Comparison of ENCODE assay signal across 9 cellular contexts in the genomic region with DNA sequence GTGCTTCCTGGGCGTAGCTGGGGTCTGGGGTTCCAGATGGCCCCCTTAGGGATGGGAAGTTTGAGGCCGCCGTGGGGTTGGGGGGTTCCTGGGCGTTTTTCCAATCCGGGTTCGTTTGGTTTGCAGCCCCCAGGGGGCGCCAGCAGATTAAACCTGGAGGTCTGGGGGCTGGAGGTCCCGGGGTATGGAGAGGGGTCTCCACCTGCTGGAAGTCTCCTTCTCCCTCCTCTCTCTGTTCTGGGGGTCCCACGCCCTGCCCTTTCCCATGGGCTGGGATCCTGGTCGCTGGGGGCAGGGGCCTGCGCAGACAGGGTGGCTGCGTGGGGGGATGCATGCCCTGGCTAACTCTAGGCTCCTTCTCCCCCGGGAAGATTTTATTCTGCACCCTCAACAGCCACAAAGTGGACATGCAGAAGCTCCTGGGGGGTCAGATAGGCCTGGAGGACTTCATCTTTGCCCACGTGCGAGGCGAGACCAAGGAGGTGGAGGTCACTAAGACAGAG. TPM values are rescaled to one million over a fixed set of nuclear protein-coding genes. Genes with fewer than 3 reads are reported as not detected.
DNase-seq lines count a peak whose midpoint lies in the region; ATAC-seq, FAIRE-seq and TF ChIP-seq lines count a peak whose summit lies in the region.
"Had no signal": no experiment of that assay in that cellular context is flagged by ENCODE, and none has a peak within 500 bp of the region (broad histone marks: within the 10 kb centered on the region; RNA-seq: fewer than 3 reads in every experiment).

No MANE protein-coding gene starts in this region.

- no peak overlapping the region for H3K27ac Mint-ChIP-seq in activated naive CD8-positive, alpha-beta T cell treated with anti-CD3 and anti-CD28 coated beads, Interleukin-2, amount 50 U/mL, for 24 hours
- H3K27ac Mint-ChIP-seq: IgD-negative memory B cell had no signal

- no peaks in the 10 kb centered on the region for H3K9me2 ChIP-seq in GM23248 (ENCODE audit: insufficient read depth)

- H3K4me1 Mint-ChIP-seq in activated naive CD8-positive, alpha-beta T cell treated with anti-CD3 and anti-CD28 coated beads, Interleukin-2, amount 50 U/mL, for 24 hours, result no peaks in the 10 kb centered on the region
- H3K4me1 Mint-ChIP-seq: IgD-negative memory B cell had no signal

- peak overlapping the region; percentile 80 for H2BK15ac ChIP-seq in mesenchymal stem cell (ENCODE audit: low read depth, poor library complexity, severe bottlenecking)

- FAIRE-seq in small intestine (lab: Jason Lieb, UNC), result no peak

- H3F3A ChIP-seq in GM23248 (ENCODE audit: insufficient read depth), result no peaks in the 10 kb centered on the region

- H4K20me1 ChIP-seq in GM23248 (ENCODE audit: insufficient read depth), result no peaks in the 10 kb centered on the region

- no peaks in the 10 kb centered on the region for H3K79me1 ChIP-seq in mesenchymal stem cell (replicated peaks; ENCODE audit: low read length, poor library complexity, severe bottlenecking)

- peak overlapping the region; percentile 93 for H4K8ac ChIP-seq in mesenchymal stem cell (ENCODE audit: low read length)

- H2BK120ac ChIP-seq in mesenchymal stem cell (ENCODE audit: low read depth, low read length), result no peak overlapping the region

- H3K36me3 Mint-ChIP-seq in activated naive CD8-positive, alpha-beta T cell treated with anti-CD3 and anti-CD28 coated beads, Interleukin-2, amount 50 U/mL, for 24 hours (ENCODE audit: low read depth), result no peaks in the 10 kb centered on the region
- H3K36me3 Mint-ChIP-seq: IgD-negative memory B cell had no signal

- no peak overlapping the region for H2AK5ac ChIP-seq in mesenchymal stem cell (ENCODE audit: low read length, severe bottlenecking)

- H2BK5ac ChIP-seq in mesenchymal stem cell (ENCODE audit: low read depth, low read length, poor library complexity, severe bottlenecking), result no peak overlapping the region

- no peaks in the 10 kb centered on the region for H3K79me2 ChIP-seq in GM23248 (ENCODE audit: insufficient read depth)

- in situ Hi-C loops in GM23248 (cut with MboI), result no loop called here

- no peak for ATAC-seq in activated naive CD8-positive, alpha-beta T cell treated with anti-CD3 and anti-CD28 coated beads, Interleukin-2, amount 50 U/mL, for 24 hours

- DNase-seq in COLO668 (lab: John Stamatoyannopoulos, UW; ENCODE audit: unreplicated experiment) (peak; percentile 36), mesenchymal stem cell (no peak), CD1c-positive myeloid dendritic cell (ENCODE audit: extremely low spot score) (no peak), small intestine (no peak), islet precursor cell (no peak), GM23248 (no peak)
- peak; percentile 68 for DNase-seq in activated naive CD8-positive, alpha-beta T cell treated with anti-CD3 and anti-CD28 coated beads, Interleukin-2, amount 50 U/mL, for 24 hours

- H3K27me3 ChIP-seq in mesenchymal stem cell (ENCODE audit: control insufficient read depth in 1 of 2, insufficient read depth in 1 of 2, low read length in 2 of 2) (peaks cover 5 to 16% of the 10 kb centered on the region in 2 experiments), small intestine (ENCODE audit: control insufficient read depth in 2 of 2, insufficient read depth in 2 of 2, low read length in 2 of 2) (no peaks in the 10 kb centered on the region), GM23248 (replicated peaks; ENCODE audit: insufficient read depth) (peaks cover 8% of the 10 kb centered on the region)

- H3K27me3 Mint-ChIP-seq in activated naive CD8-positive, alpha-beta T cell treated with anti-CD3 and anti-CD28 coated beads, Interleukin-2, amount 50 U/mL, for 24 hours, result no peaks in the 10 kb centered on the region

- H3K9ac ChIP-seq in mesenchymal stem cell (ENCODE audit: low read length) (no peak overlapping the region), GM23248 (no peak overlapping the region)

- H3K4me1 ChIP-seq in mesenchymal stem cell (ENCODE audit: control insufficient read depth, insufficient read depth, low read depth, low read length) (peaks cover 10% of the 10 kb centered on the region), small intestine (ENCODE audit: control insufficient read depth in 2 of 2, insufficient read depth in 1 of 2, low read depth in 1 of 2, low read length in 1 of 2) (peaks cover 0 to 3% of the 10 kb centered on the region in 2 donors), GM23248 (ENCODE audit: insufficient read depth) (no peaks in the 10 kb centered on the region)

- peak overlapping the region in 1 of 2 experiments; percentile 62 for H3K18ac ChIP-seq in mesenchymal stem cell (ENCODE audit: low read depth in 1 of 2, low read length in 2 of 2)

- no peak overlapping the region for H3K23ac ChIP-seq in mesenchymal stem cell (ENCODE audit: low read length in 2 of 2)

- H2BK12ac ChIP-seq in mesenchymal stem cell (ENCODE audit: low read length in 2 of 2), result no peak overlapping the region

- no peak overlapping the region for H3K27ac ChIP-seq in mesenchymal stem cell (ENCODE audit: low read length, poor library complexity, severe bottlenecking)
- H3K27ac ChIP-seq in small intestine (ENCODE audit: low read depth in 1 of 2, low read length in 1 of 2), result no peak overlapping the region
- H3K27ac ChIP-seq in GM23248, result no peak overlapping the region

- WGBS in mesenchymal stem cell, result 41% methylated on average over 13 of the region's 16 CpGs
- 28 to 40% (median 31%) methylated on average over 16 of the region's 16 CpGs for WGBS in small intestine, 3 donors
- 38 to 39% methylated on average over 14 of the region's 16 CpGs for WGBS in GM23248 (ENCODE audit: low coverage in 1 of 2, low lambda C conversion rate in 2 of 2, missing lambda C conversion rate in 2 of 2), 2 experiments

- no peak overlapping the region for H2AFZ ChIP-seq in mesenchymal stem cell (ENCODE audit: low read depth, low read length)
- no peak overlapping the region for H2AFZ ChIP-seq in GM23248

- H3K36me3 ChIP-seq in mesenchymal stem cell (ENCODE audit: control insufficient read depth in 1 of 2, insufficient read depth in 2 of 2, low read depth in 1 of 2, low read length in 2 of 2), result no peaks in the 10 kb centered on the region
- H3K36me3 ChIP-seq in small intestine (ENCODE audit: control insufficient read depth in 2 of 2, insufficient read depth in 2 of 2, low read length in 2 of 2), result no peaks in the 10 kb centered on the region
- H3K36me3 ChIP-seq in GM23248 (ENCODE audit: low read depth), result no peaks in the 10 kb centered on the region

- no peaks in the 10 kb centered on the region for H3K9me3 Mint-ChIP-seq in activated naive CD8-positive, alpha-beta T cell treated with anti-CD3 and anti-CD28 coated beads, Interleukin-2, amount 50 U/mL, for 24 hours
- H3K9me3 Mint-ChIP-seq: IgD-negative memory B cell had no signal

- no peaks in the 10 kb centered on the region for H3K9me3 ChIP-seq in mesenchymal stem cell (ENCODE audit: control insufficient read depth, low read length)
- no peaks in the 10 kb centered on the region for H3K9me3 ChIP-seq in small intestine (ENCODE audit: control insufficient read depth, low read depth)
- no peaks in the 10 kb centered on the region for H3K9me3 ChIP-seq in GM23248 (ENCODE audit: low read depth)

- H3K4me3 ChIP-seq in mesenchymal stem cell (ENCODE audit: insufficient read depth in 1 of 2, low read depth in 1 of 2, low read length in 2 of 2), result no peak overlapping the region
- peak overlapping the region in 1 of 2 donors; percentile 20 for H3K4me3 ChIP-seq in small intestine (ENCODE audit: low read depth in 1 of 2, low read length in 2 of 2)
- no peak overlapping the region for H3K4me3 ChIP-seq in GM23248

- no peak overlapping the region for H3K4me3 Mint-ChIP-seq in activated naive CD8-positive, alpha-beta T cell treated with anti-CD3 and anti-CD28 coated beads, Interleukin-2, amount 50 U/mL, for 24 hours

- no peak overlapping the region for H4K91ac ChIP-seq in mesenchymal stem cell (ENCODE audit: low read length)

- H3K4ac ChIP-seq in mesenchymal stem cell (ENCODE audit: low read depth in 1 of 2, low read length in 2 of 2), result no peak overlapping the region

- H3K4me2 ChIP-seq in mesenchymal stem cell (ENCODE audit: low read length, poor library complexity, severe bottlenecking), result peak overlapping the region; percentile 80
- no peak overlapping the region for H3K4me2 ChIP-seq in GM23248 (ENCODE audit: unreplicated experiment)

- peak; percentile 51; the same call in 1 of the 2 replicates for TF ChIP-seq CTCF in LNCAP (IDR thresholded peaks at IDR 0.05)

- no peak overlapping the region for H3K14ac ChIP-seq in mesenchymal stem cell (ENCODE audit: low read length in 2 of 2)

RNA-seq across cellular contexts. Expression of a gene that starts 0.9 kb away (rescaled TPM):
- polyA plus RNA-seq in mesenchymal stem cell (2013, experiment 1 of 2), result 5.4 TPM
- 5.2 TPM for polyA plus RNA-seq in mesenchymal stem cell (2013, experiment 2 of 2)
- polyA plus RNA-seq in small intestine, result 1 to 10 TPM in 1 of 3 donors, under 1 TPM in 1, not detected in 1; 0.54 to 1.1 TPM
- 0.13 TPM in 1 of 2 replicates, not detected in the other for total RNA-seq in GM23248 (2014; rRNA removed; shearing (Covaris generic))
- 0.06 TPM in 1 of 2 replicates, not detected in the other for polyA plus RNA-seq in GM23248 (2016; fragmentation: Nextera tagmentation; extraction: Ambion mirVana)
- polyA plus RNA-seq: IgD-negative memory B cell had no signal

RNA-seq across cellular contexts. Expression of a gene that starts 13.4 kb away (rescaled TPM):
- polyA plus RNA-seq in mesenchymal stem cell (2013, experiment 1 of 2), result 91.0 TPM
- polyA plus RNA-seq in mesenchymal stem cell (2013, experiment 2 of 2), result 88.5 TPM
- 10 to 100 TPM; 70.4 to 82.1 (median 74.5) TPM for polyA plus RNA-seq in small intestine
- total RNA-seq in GM23248 (2014; rRNA removed; shearing (Covaris generic)), result 105 and 112 TPM in 2 replicates
- 83.9 and 87.7 TPM in 2 replicates for polyA plus RNA-seq in GM23248 (2016; fragmentation: Nextera tagmentation; extraction: Ambion mirVana)

RNA-seq across cellular contexts. Expression of a gene that starts 20.5 kb away (rescaled TPM):
- 6.8 TPM for polyA plus RNA-seq in mesenchymal stem cell (2013, experiment 1 of 2)
- polyA plus RNA-seq in mesenchymal stem cell (2013, experiment 2 of 2), result 6.9 TPM
- polyA plus RNA-seq in small intestine (1 to 10 TPM in 1 of 3 donors, not detected in 2; 2.1 TPM), GM23248 (2016; fragmentation: Nextera tagmentation; extraction: Ambion mirVana) (1.9 and 2.6 TPM in 2 replicates)
- 0.76 TPM in 1 of 2 replicates, not detected in the other for total RNA-seq in GM23248 (2014; rRNA removed; shearing (Covaris generic))

RNA-seq across cellular contexts. Expression of a gene that starts 28.8 kb away (rescaled TPM):
- polyA plus RNA-seq in mesenchymal stem cell (2013, experiment 1 of 2), result 108 TPM
- 107 TPM for polyA plus RNA-seq in mesenchymal stem cell (2013, experiment 2 of 2)
- polyA plus RNA-seq in small intestine (10 to 100 TPM; 10.3 to 52.4 (median 11.6) TPM), GM23248 (2016; fragmentation: Nextera tagmentation; extraction: Ambion mirVana) (23.0 and 23.1 TPM in 2 replicates)
- 67.9 and 73.9 TPM in 2 replicates for total RNA-seq in GM23248 (2014; rRNA removed; shearing (Covaris generic))

RNA-seq across cellular contexts. Expression of a gene that starts 40.4 kb away (rescaled TPM):
- 16.6 TPM for polyA plus RNA-seq in mesenchymal stem cell (2013, experiment 1 of 2)
- polyA plus RNA-seq in mesenchymal stem cell (2013, experiment 2 of 2), result 16.4 TPM
- 10 to 100 TPM; 11.9 to 16.4 (median 13.0) TPM for polyA plus RNA-seq in small intestine
- total RNA-seq in GM23248 (2014; rRNA removed; shearing (Covaris generic)), result 29.1 and 39.0 TPM in 2 replicates
- polyA plus RNA-seq in GM23248 (2016; fragmentation: Nextera tagmentation; extraction: Ambion mirVana), result 6.9 and 8.7 TPM in 2 replicates

Comparison
In these comparisons a context has a peak if more than half of its experiments do, and no peak if none do; other contexts are left out.
1. DNase-seq: peak in COLO668 (single experiment) and activated naive CD8-positive, alpha-beta T cell treated with anti-CD3 and anti-CD28 coated beads, Interleukin-2, amount 50 U/mL, for 24 hours (single experiment); none in mesenchymal stem cell (single experiment), CD1c-positive myeloid dendritic cell (single experiment), small intestine (single experiment), islet precursor cell (single experiment) and GM23248 (single experiment).